Comparison of ENCODE assay signal across 14 cellular contexts in the genomic region with DNA sequence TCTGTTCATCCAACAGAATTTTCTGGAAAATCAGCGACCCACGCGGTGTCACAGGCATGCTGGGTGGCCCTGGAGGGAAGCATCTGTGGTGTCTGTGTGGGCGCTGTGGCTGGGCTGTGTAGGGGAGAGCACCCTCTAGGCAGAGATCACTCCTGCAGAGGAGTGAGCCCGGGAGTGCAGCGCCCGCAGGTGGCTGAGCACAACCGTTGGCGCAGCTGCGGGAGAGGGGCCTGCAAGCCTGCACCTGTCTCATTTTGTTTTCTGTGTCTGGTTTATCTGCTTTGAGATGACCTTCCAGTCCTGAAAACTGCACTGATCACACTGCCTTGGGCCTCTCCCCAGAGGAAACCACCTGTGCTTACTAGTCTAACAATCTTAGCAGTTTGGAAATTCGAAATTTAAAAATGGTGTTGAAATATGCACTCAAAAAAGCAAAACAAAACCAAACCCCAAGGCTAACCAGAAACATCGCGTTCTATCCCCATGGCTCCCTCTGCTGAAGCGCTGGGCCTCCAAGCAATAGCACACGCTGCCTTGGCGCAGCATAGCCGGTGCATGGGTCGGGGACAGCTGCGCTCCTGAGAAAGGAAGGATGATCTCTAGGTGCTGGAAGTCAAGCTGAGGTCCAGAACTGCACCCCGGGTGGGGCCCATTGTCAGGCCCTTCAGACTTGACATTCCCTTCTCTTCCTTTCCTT. TPM values are rescaled to one million over a fixed set of nuclear protein-coding genes. Genes with fewer than 3 reads are reported as not detected.
DNase-seq lines count a peak whose midpoint lies in the region; ATAC-seq and TF ChIP-seq lines count a peak whose summit lies in the region.
"Had no signal": no experiment of that assay in that cellular context is flagged by ENCODE, and none has a peak within 500 bp of the region (broad histone marks: within the 10 kb centered on the region; RNA-seq: fewer than 3 reads in every experiment).

No MANE protein-coding gene starts in this region.

- TF ChIP-seq CTCF in MM.1S (IDR thresholded peaks at IDR 0.05; ENCODE audit: low read length) = peak; percentile 49
- peak; percentile 54 for TF ChIP-seq CTCF in OCI-LY1 (IDR thresholded peaks at IDR 0.05; ENCODE audit: low read length)
- TF ChIP-seq CTCF in endodermal cell (conservative IDR thresholded peaks at IDR 0.05) = no peak

- peak overlapping the region; percentile 64 for H3K27ac ChIP-seq in MM.1S (ENCODE audit: low read length)
- H3K27ac ChIP-seq in OCI-LY1 (ENCODE audit: low read depth, low read length, poor library complexity, severe bottlenecking) = peak overlapping the region; percentile 100
- H3K27ac ChIP-seq in endodermal cell (ENCODE audit: low read depth, low read length) = no peak overlapping the region
- H3K27ac ChIP-seq: A549, skin epidermis, upper lobe of right lung had no signal

- H3K9me3 Mint-ChIP-seq in activated CD4-positive, alpha-beta T cell treated with anti-CD3 and anti-CD28 coated beads for 36 hours (ENCODE audit: low read depth) = no peaks in the 10 kb centered on the region
- H3K9me3 Mint-ChIP-seq in memory B cell (no peaks in the 10 kb centered on the region), endodermal cell (no peaks in the 10 kb centered on the region)
- H3K9me3 Mint-ChIP-seq: nephron progenitor cell; T-helper 2 cell treated with Interferon-gamma antibody and Interleukin-4, amounts not matched to agents 5 μg/mL and 100 μg/mL, for 36 hours had no signal

- peak overlapping the region; percentile 3; the same call in 1 of the 2 replicates for H3K9ac ChIP-seq in MM.1S (ENCODE audit: low read length)
- peak overlapping the region; percentile 65 for H3K9ac ChIP-seq in OCI-LY1 (ENCODE audit: low read length)
- no peak overlapping the region for H3K9ac ChIP-seq in endodermal cell (ENCODE audit: extremely low read depth, low read length, poor library complexity, severe bottlenecking)

- intact Hi-C loops in activated CD4-positive, alpha-beta T cell treated with anti-CD3 and anti-CD28 coated beads for 36 hours (cut with DNase I, micrococcal nuclease) = no loop called here

- peak; percentile 77 for ATAC-seq in activated CD4-positive, alpha-beta T cell treated with anti-CD3 and anti-CD28 coated beads for 36 hours
- ATAC-seq in memory B cell (ENCODE audit: low read depth) (peak; percentile 60), HG03521 (IDR thresholded peaks at IDR 0.05; ENCODE audit: unreplicated experiment) (no peak), HG02981 (IDR thresholded peaks at IDR 0.05; ENCODE audit: unreplicated experiment) (no peak)
- ATAC-seq: left colon, upper lobe of right lung had no signal

- peaks cover 15% of the 10 kb centered on the region for H3K4me1 Mint-ChIP-seq in activated CD4-positive, alpha-beta T cell treated with anti-CD3 and anti-CD28 coated beads for 36 hours
- H3K4me1 Mint-ChIP-seq in memory B cell (peaks cover 3% of the 10 kb centered on the region), endodermal cell (peaks cover 19% of the 10 kb centered on the region)

- CTCF ChIA-PET in activated CD4-positive, alpha-beta T cell treated with anti-CD3 and anti-CD28 coated beads for 36 hours (lab: Charles Lee) = interaction anchor here (0.7 kb wide), 2 partner anchors 39 to 178 kb away, joined by 3 to 4 read pairs; no protein-coding TSS in a partner anchor

- WGBS in endodermal cell (ENCODE audit: insufficient coverage in 1 of 2, insufficient read length in 1 of 2), 2 experiments = 90 to 92% methylated on average over 11 to 20 of the region's 20 CpGs

- H3K4me2 ChIP-seq in MM.1S (ENCODE audit: low read depth, low read length) = peak overlapping the region; percentile 44
- H3K4me2 ChIP-seq in OCI-LY1 (ENCODE audit: low read length) = peak overlapping the region; percentile 49
- H3K4me2 ChIP-seq: A549 had no signal

- no peaks in the 10 kb centered on the region for H3K9me3 ChIP-seq in MM.1S (replicated peaks; ENCODE audit: insufficient read depth, low read length)
- H3K9me3 ChIP-seq in OCI-LY1 (ENCODE audit: low read length) = no peaks in the 10 kb centered on the region
- no peaks in the 10 kb centered on the region for H3K9me3 ChIP-seq in endodermal cell (ENCODE audit: control insufficient read depth, low read length)
- H3K9me3 ChIP-seq: A549, upper lobe of right lung had no signal

- H3K4me3 ChIP-seq in MM.1S (ENCODE audit: low read length) (no peak overlapping the region), OCI-LY1 (ENCODE audit: low read depth, low read length, poor library complexity, severe bottlenecking) (no peak overlapping the region), endodermal cell (ENCODE audit: low read length) (no peak overlapping the region)
- H3K4me3 ChIP-seq: A549, skin epidermis, upper lobe of right lung had no signal

- H3K79me2 ChIP-seq in MM.1S (ENCODE audit: low read length) (no peaks in the 10 kb centered on the region), OCI-LY1 (ENCODE audit: insufficient read depth, low read length) (no peaks in the 10 kb centered on the region)

- peaks cover 13% of the 10 kb centered on the region for H3K27me3 Mint-ChIP-seq in activated CD4-positive, alpha-beta T cell treated with anti-CD3 and anti-CD28 coated beads for 36 hours
- H3K27me3 Mint-ChIP-seq in memory B cell = peaks cover 7% of the 10 kb centered on the region
- peaks cover 13% of the 10 kb centered on the region for H3K27me3 Mint-ChIP-seq in endodermal cell (ENCODE audit: insufficient read depth)

- H3K27me3 ChIP-seq in MM.1S (replicated peaks; ENCODE audit: insufficient read depth, low read length) = no peaks in the 10 kb centered on the region
- H3K27me3 ChIP-seq in OCI-LY1 (ENCODE audit: insufficient read depth, low read length) = no peaks in the 10 kb centered on the region
- H3K27me3 ChIP-seq in endodermal cell (ENCODE audit: control insufficient read depth, insufficient read depth, low read length, poor library complexity, severe bottlenecking) = peaks cover 23% of the 10 kb centered on the region

- no peaks in the 10 kb centered on the region for H3K36me3 Mint-ChIP-seq in activated CD4-positive, alpha-beta T cell treated with anti-CD3 and anti-CD28 coated beads for 36 hours (ENCODE audit: low read depth)
- H3K36me3 Mint-ChIP-seq in memory B cell = no peaks in the 10 kb centered on the region
- H3K36me3 Mint-ChIP-seq in endodermal cell (ENCODE audit: low read depth) = no peaks in the 10 kb centered on the region

- peak overlapping the region; percentile 31 for H2AFZ ChIP-seq in MM.1S (ENCODE audit: low read length)
- no peak overlapping the region for H2AFZ ChIP-seq in OCI-LY1 (ENCODE audit: low read length)

- H3K4me1 ChIP-seq in MM.1S (ENCODE audit: low read length) (peaks cover 17% of the 10 kb centered on the region), OCI-LY1 (ENCODE audit: insufficient read depth, low read length, severe bottlenecking) (peaks cover 63% of the 10 kb centered on the region), endodermal cell (ENCODE audit: control insufficient read depth, insufficient read depth, low read length) (peaks cover 5% of the 10 kb centered on the region)
- H3K4me1 ChIP-seq: A549, upper lobe of right lung had no signal

- H4K20me1 ChIP-seq in MM.1S (ENCODE audit: insufficient read depth, low read length) (no peaks in the 10 kb centered on the region), OCI-LY1 (ENCODE audit: insufficient read depth, low read length) (no peaks in the 10 kb centered on the region)

- no peaks in the 10 kb centered on the region; the same call in 1 of the 2 replicates for H3F3A ChIP-seq in MM.1S (ENCODE audit: insufficient read depth, low read length)
- no peaks in the 10 kb centered on the region for H3F3A ChIP-seq in OCI-LY1 (ENCODE audit: insufficient read depth, low read length)

- H3K4me3 Mint-ChIP-seq in activated CD4-positive, alpha-beta T cell treated with anti-CD3 and anti-CD28 coated beads for 36 hours = no peak overlapping the region
- H3K4me3 Mint-ChIP-seq in memory B cell (no peak overlapping the region), endodermal cell (no peak overlapping the region)
- H3K4me3 Mint-ChIP-seq: nephron progenitor cell; T-helper 2 cell treated with Interferon-gamma antibody and Interleukin-4, amounts not matched to agents 5 μg/mL and 100 μg/mL, for 36 hours had no signal

- DNase-seq in activated CD4-positive, alpha-beta T cell treated with anti-CD3 and anti-CD28 coated beads for 36 hours = peak; percentile 54
- no peak for DNase-seq in activated CD4-positive, alpha-beta T cell treated with anti-CD3 and anti-CD28 coated beads for 4 hours
- DNase-seq in MM.1S = peak; percentile 90
- DNase-seq in memory B cell (ENCODE audit: low spot score in 2 of 2) = no peak
- DNase-seq in endodermal cell = no peak
- DNase-seq: left colon, nephron progenitor cell, upper lobe of right lung had no signal

- H3K36me3 ChIP-seq in MM.1S (replicated peaks; ENCODE audit: insufficient read depth, low read length) (no peaks in the 10 kb centered on the region), OCI-LY1 (ENCODE audit: insufficient read depth, low read length) (no peaks in the 10 kb centered on the region), endodermal cell (ENCODE audit: control insufficient read depth, insufficient read depth, low read length) (no peaks in the 10 kb centered on the region)
- H3K36me3 ChIP-seq: upper lobe of right lung had no signal

- POLR2A ChIA-PET in activated CD4-positive, alpha-beta T cell treated with anti-CD3 and anti-CD28 coated beads for 36 hours (lab: Charles Lee) = no interaction called here

- no peak overlapping the region for H3K27ac Mint-ChIP-seq in activated CD4-positive, alpha-beta T cell treated with anti-CD3 and anti-CD28 coated beads for 36 hours
- no peak overlapping the region for H3K27ac Mint-ChIP-seq in memory B cell
- H3K27ac Mint-ChIP-seq in endodermal cell = no peak overlapping the region
- H3K27ac Mint-ChIP-seq: nephron progenitor cell; T-helper 2 cell treated with Interferon-gamma antibody and Interleukin-4, amounts not matched to agents 5 μg/mL and 100 μg/mL, for 36 hours had no signal

- no peaks in the 10 kb centered on the region for H3K9me2 ChIP-seq in MM.1S (replicated peaks; ENCODE audit: insufficient read depth, low read length)
- H3K9me2 ChIP-seq in OCI-LY1 (ENCODE audit: low read depth, low read length) = no peaks in the 10 kb centered on the region

RNA-seq across cellular contexts. Expression of a gene that starts 4.8 kb away (rescaled TPM):
- not detected for total RNA-seq in activated CD4-positive, alpha-beta T cell treated with anti-CD3 and anti-CD28 coated beads for 36 hours
- 1 to 10 TPM; 2.1 to 3.1 TPM for total RNA-seq in endodermal cell
- polyA plus RNA-seq in endodermal cell (2013, experiment 1 of 2) = 0.32 TPM
- 0.46 TPM for polyA plus RNA-seq in endodermal cell (2013, experiment 2 of 2)
- polyA plus RNA-seq: A549 had no signal

RNA-seq across cellular contexts. Expression of a gene that starts 40.5 kb away (rescaled TPM):
- total RNA-seq in activated CD4-positive, alpha-beta T cell treated with anti-CD3 and anti-CD28 coated beads for 36 hours = 10 to 100 TPM; 30.7 to 40.4 TPM
- 10 to 100 TPM in 1 of 2 donors, 1 to 10 TPM in 1; 1.6 to 11.4 TPM for total RNA-seq in endodermal cell
- polyA plus RNA-seq in endodermal cell (2013, experiment 1 of 2) = 0.50 TPM
- 0.33 TPM for polyA plus RNA-seq in endodermal cell (2013, experiment 2 of 2)
- polyA plus RNA-seq: A549 had no signal

Comparison
In these comparisons a context has a peak if more than half of its experiments do, and no peak if none do; other contexts are left out.
1. DNase-seq: peak in activated CD4-positive, alpha-beta T cell treated with anti-CD3 and anti-CD28 coated beads for 36 hours (single experiment) and MM.1S (single experiment); none in activated CD4-positive, alpha-beta T cell treated with anti-CD3 and anti-CD28 coated beads for 4 hours (0 of 2), memory B cell (0 of 2) and endodermal cell (single experiment).
2. ATAC-seq: peak in activated CD4-positive, alpha-beta T cell treated with anti-CD3 and anti-CD28 coated beads for 36 hours (single experiment) and memory B cell (single experiment); none in HG03521 (single experiment) and HG02981 (single experiment).